1 cellular context compared by ENCODE assay signal in genomic region chr1:29124366-29125236, GRCh38.
TF ChIP-seq lines count a peak whose summit lies in the region.

No MANE protein-coding gene starts in this region.

TF ChIP-seq in K562, 482 proteins besides CTCF, POLR2A, EP300 and RAD21 (continued from another document and continues in another):
- no peak for TF ChIP-seq STAT6 (CRISPR knock-in tag; IDR thresholded peaks at IDR 0.05)
- no peak for TF ChIP-seq MTA1 (IDR thresholded peaks at IDR 0.05; ENCODE audit: borderline replicate concordance)
- 0 out of 2 replicates have a peak, but pooled peaks have one; percentile 18 for TF ChIP-seq AFF4 (CRISPR knock-in tag; IDR thresholded peaks at IDR 0.05)
- TF ChIP-seq RREB1 (CRISPR knock-in tag; IDR thresholded peaks at IDR 0.05) = no peak
- no peak for TF ChIP-seq MED1 (CRISPR knock-in tag; IDR thresholded peaks at IDR 0.05; ENCODE audit: borderline replicate concordance)
- TF ChIP-seq RBM22 (IDR thresholded peaks at IDR 0.05; ENCODE audit: low read depth, low read length, poor library complexity, severe bottlenecking) = no peak
- no peak for TF ChIP-seq ARID3B (CRISPR knock-in tag; IDR thresholded peaks at IDR 0.05; ENCODE audit: borderline replicate concordance)
- TF ChIP-seq SIN3A (IDR thresholded peaks at IDR 0.05; ENCODE audit: borderline replicate concordance in 2 of 2, control insufficient read depth in 1 of 2, low read depth in 2 of 2, low read length in 2 of 2) = 0 out of 4 replicates have a peak, but pooled peaks of 1 of the 2 experiments have one; percentile 45
- peak; percentile 76 for TF ChIP-seq CXXC5 (CRISPR knock-in tag; IDR thresholded peaks at IDR 0.05)
- no peak for TF ChIP-seq RNF219 (CRISPR knock-in tag; IDR thresholded peaks at IDR 0.05)
- TF ChIP-seq HSF4 (CRISPR knock-in tag; IDR thresholded peaks at IDR 0.05; ENCODE audit: borderline replicate concordance) = no peak
- TF ChIP-seq FOXO4 (CRISPR knock-in tag; IDR thresholded peaks at IDR 0.05) = no peak
- peak in 2 of 3 experiments; percentile 68 to 76 for TF ChIP-seq YY1 (IDR thresholded peaks at IDR 0.05; ENCODE audit: borderline replicate concordance in 1 of 3, control insufficient read depth in 1 of 3, extremely low read depth in 1 of 3, insufficient read depth in 3 of 3, insufficient read length in 1 of 3, insufficient replicate concordance in 2 of 3, low read depth in 1 of 3, low read length in 2 of 3)
- no peak for TF ChIP-seq TBP (optimal IDR thresholded peaks at IDR 0.05; ENCODE audit: low read depth, low read length)
- no peak for TF ChIP-seq NEUROD1 (IDR thresholded peaks at IDR 0.05; ENCODE audit: borderline replicate concordance, low read depth, low read length, partially characterized antibody)
- TF ChIP-seq LEF1 (IDR thresholded peaks at IDR 0.05) = no peak
- no peak for TF ChIP-seq XRCC4 (IDR thresholded peaks at IDR 0.05; ENCODE audit: extremely low read depth, insufficient read depth, insufficient read length)
- TF ChIP-seq ILF3 (IDR thresholded peaks at IDR 0.05; ENCODE audit: borderline replicate concordance) = no peak
- TF ChIP-seq YBX1 (IDR thresholded peaks at IDR 0.05) = no peak
- no peak for TF ChIP-seq POLR2H (tag; IDR thresholded peaks at IDR 0.05; ENCODE audit: low read depth)
- TF ChIP-seq MAFK (IDR thresholded peaks at IDR 0.05; ENCODE audit: low read length) = no peak
- TF ChIP-seq TAF7 (tag; IDR thresholded peaks at IDR 0.05) = no peak
- TF ChIP-seq ZNF518B (CRISPR knock-in tag; IDR thresholded peaks at IDR 0.05) = no peak
- TF ChIP-seq ZBTB2 (IDR thresholded peaks at IDR 0.05) = no peak
- no peak for TF ChIP-seq ZNF76 (CRISPR knock-in tag; IDR thresholded peaks at IDR 0.05; ENCODE audit: borderline replicate concordance)
- no peak for TF ChIP-seq SRSF1 (IDR thresholded peaks at IDR 0.05; ENCODE audit: low read depth, low read length)
- no peak for TF ChIP-seq DMBX1 (CRISPR knock-in tag; IDR thresholded peaks at IDR 0.05; ENCODE audit: borderline replicate concordance)
- no peak for TF ChIP-seq ZNF280B (CRISPR knock-in tag; IDR thresholded peaks at IDR 0.05)
